9 cellular contexts compared by ENCODE assay signal in the genomic region with DNA sequence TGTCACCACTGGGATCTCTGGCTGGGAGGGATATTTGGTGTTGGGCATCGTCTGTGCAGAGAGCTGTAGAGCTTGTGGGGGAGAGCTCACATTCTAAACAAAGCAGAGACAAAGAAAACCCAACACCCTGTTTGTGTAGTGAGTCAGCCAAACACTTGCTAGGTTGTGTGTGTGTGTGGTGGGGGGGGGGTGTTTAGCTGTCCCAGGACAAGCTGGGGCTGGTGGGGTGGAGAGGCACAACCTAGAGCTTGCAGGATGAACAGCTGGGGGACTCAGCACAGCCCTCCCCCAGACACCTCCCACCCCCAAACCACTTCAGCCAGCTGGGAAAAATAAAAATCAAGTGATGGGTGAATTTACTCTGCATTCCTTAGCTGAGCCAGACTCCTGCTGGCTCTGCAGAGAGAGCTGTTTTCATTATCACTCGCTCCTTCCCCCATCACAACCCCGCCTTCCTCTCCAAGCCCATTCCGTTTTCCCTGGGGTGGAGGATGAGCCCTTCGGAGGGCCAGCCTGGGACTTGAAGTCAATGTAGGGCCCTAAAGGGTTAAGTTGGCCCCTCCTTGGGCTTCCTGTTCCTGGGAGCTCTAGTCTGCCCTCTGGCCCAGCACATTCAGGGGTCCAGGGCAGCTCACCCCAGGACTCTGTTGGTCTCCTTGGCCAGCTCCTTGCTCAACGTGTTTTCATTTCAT. TPM values are rescaled to one million over a fixed set of nuclear protein-coding genes. Genes with fewer than 3 reads are reported as not detected.
DNase-seq lines count a peak whose midpoint lies in the region; ATAC-seq, FAIRE-seq and TF ChIP-seq lines count a peak whose summit lies in the region.
"Had no signal": no experiment of that assay in that cellular context is flagged by ENCODE, and none has a peak within 500 bp of the region (broad histone marks: within the 10 kb centered on the region; RNA-seq: fewer than 3 reads in every experiment).

No MANE protein-coding gene starts in this region.

- no peaks in the 10 kb centered on the region for H3K36me3 Mint-ChIP-seq in progenitor cell of endocrine pancreas (ENCODE audit: insufficient read depth)
- H3K36me3 Mint-ChIP-seq: stimulated activated effector memory CD8-positive, alpha-beta T cell treated with anti-CD3 and anti-CD28 coated beads, Interleukin-12 subunit alpha, Interleukin-12 subunit beta, amount 100 ng/mL, for 72 hours had no signal

- H3K4me1 Mint-ChIP-seq in progenitor cell of endocrine pancreas (ENCODE audit: low read depth): peaks cover 12% of the 10 kb centered on the region

- no peak overlapping the region for H3K27ac ChIP-seq in substantia nigra (ENCODE audit: low read depth, low read length, poor library complexity, severe bottlenecking)

- peak; percentile 74 for DNase-seq in ELF-1 (ENCODE audit: low read depth, low spot score)
- peak; percentile 67 for DNase-seq in RCC 7860 (ENCODE audit: low spot score)
- peak; percentile 92 for DNase-seq in fibroblast of villous mesenchyme (ENCODE audit: low read depth)
- DNase-seq in progenitor cell of endocrine pancreas (ENCODE audit: low spot score, unreplicated experiment): no peak
- no peak for DNase-seq in NCI-H82 (lab: John Stamatoyannopoulos, UW)
- no peak for DNase-seq in NOMO-1 (lab: John Stamatoyannopoulos, UW; ENCODE audit: unreplicated experiment in 2 of 2)
- no peak for DNase-seq in substantia nigra (lab: John Stamatoyannopoulos, UW)

- no peak for ATAC-seq in HG03280 (IDR thresholded peaks at IDR 0.05; ENCODE audit: unreplicated experiment)
- ATAC-seq: stimulated activated effector memory CD8-positive, alpha-beta T cell treated with anti-CD3 and anti-CD28 coated beads, Interleukin-12 subunit alpha, Interleukin-12 subunit beta, amount 100 ng/mL, for 72 hours had no signal

- H3K27ac Mint-ChIP-seq in progenitor cell of endocrine pancreas: peak overlapping the region; percentile 91
- H3K27ac Mint-ChIP-seq: stimulated activated effector memory CD8-positive, alpha-beta T cell treated with anti-CD3 and anti-CD28 coated beads, Interleukin-12 subunit alpha, Interleukin-12 subunit beta, amount 100 ng/mL, for 72 hours had no signal

- peaks cover 19% of the 10 kb centered on the region for H3K27me3 Mint-ChIP-seq in progenitor cell of endocrine pancreas

- H3K4me3 ChIP-seq in fibroblast of villous mesenchyme (ENCODE audit: low read depth, low read length): no peak overlapping the region

- TF ChIP-seq CTCF in fibroblast of villous mesenchyme (IDR thresholded peaks at IDR 0.05; ENCODE audit: insufficient read depth, low read depth, low read length) (no peak), progenitor cell of endocrine pancreas (IDR thresholded peaks at IDR 0.05; ENCODE audit: unreplicated experiment) (no peak)

- H3K9me3 Mint-ChIP-seq in progenitor cell of endocrine pancreas (ENCODE audit: low read depth): no peaks in the 10 kb centered on the region
- H3K9me3 Mint-ChIP-seq: stimulated activated effector memory CD8-positive, alpha-beta T cell treated with anti-CD3 and anti-CD28 coated beads, Interleukin-12 subunit alpha, Interleukin-12 subunit beta, amount 100 ng/mL, for 72 hours had no signal

- no peak overlapping the region for H3K4me3 Mint-ChIP-seq in progenitor cell of endocrine pancreas (ENCODE audit: low read depth)
- H3K4me3 Mint-ChIP-seq: stimulated activated effector memory CD8-positive, alpha-beta T cell treated with anti-CD3 and anti-CD28 coated beads, Interleukin-12 subunit alpha, Interleukin-12 subunit beta, amount 100 ng/mL, for 72 hours had no signal

- no peak for FAIRE-seq in RCC 7860 (lab: Jason Lieb, UNC)

RNA-seq across cellular contexts. Expression of gene OLFML2A, which starts 2.6 kb away (rescaled TPM):
- total RNA-seq in fibroblast of villous mesenchyme (4.3 and 5.5 TPM in 2 replicates), progenitor cell of endocrine pancreas (2.2 and 2.5 TPM in 2 replicates)

RNA-seq across cellular contexts. Expression of gene NR6A1, which starts 8.4 kb away (rescaled TPM):
- total RNA-seq in fibroblast of villous mesenchyme (under 0.01 and 0.32 TPM in 2 replicates), progenitor cell of endocrine pancreas (71.6 and 86.4 TPM in 2 replicates)

Comparison
In these comparisons a context has a peak if more than half of its experiments do, and no peak if none do; other contexts are left out.
1. DNase-seq: peak in ELF-1 (single experiment), RCC 7860 (single experiment) and fibroblast of villous mesenchyme (single experiment); none in progenitor cell of endocrine pancreas (single experiment), NCI-H82 (single experiment), NOMO-1 (0 of 2) and substantia nigra (0 of 49).
2. RNA of gene NR6A1, which starts 8.4 kb away (total RNA-seq): 71.6 to 86.4 TPM in progenitor cell of endocrine pancreas; under 0.01 to 0.32 TPM in fibroblast of villous mesenchyme; every median in the first group is over 10 times any median in the second.